ENCODE assay signal across 8 cellular contexts in genomic region chr19:2015611-2015950, GRCh38. TPM values are rescaled to one million over a fixed set of nuclear protein-coding genes. Genes with fewer than 3 reads are reported as not detected.
DNase-seq lines count a peak whose midpoint lies in the region; ATAC-seq, FAIRE-seq and TF ChIP-seq lines count a peak whose summit lies in the region.

Gene BTBD2, minus strand, starts transcription at chr19:2015714. Its CDS starts 11 bp downstream, at chr19:2015703.

- H3K4me1 ChIP-seq in GM23248 (ENCODE audit: insufficient read depth) = no peaks in the 10 kb centered on the region
- no peaks in the 10 kb centered on the region for H3K4me1 ChIP-seq in pancreas
- peaks cover 0 to 7% of the 10 kb centered on the region in 2 donors for H3K4me1 ChIP-seq in uterus

- peaks cover 14% of the 10 kb centered on the region for H3K36me3 Mint-ChIP-seq in activated naive CD8-positive, alpha-beta T cell treated with anti-CD3 and anti-CD28 coated beads, Interleukin-2, amount 10 ng/mL, durations not matched to agents 7 days and 5 days

- H3K4me1 Mint-ChIP-seq in activated naive CD8-positive, alpha-beta T cell treated with anti-CD3 and anti-CD28 coated beads, Interleukin-2, amount 10 ng/mL, durations not matched to agents 7 days and 5 days = peaks cover 12% of the 10 kb centered on the region

- no peak for TF ChIP-seq POLR2A in uterus (IDR thresholded peaks at IDR 0.05)

- H3K79me2 ChIP-seq in GM23248 (ENCODE audit: insufficient read depth) = peaks cover 38% of the 10 kb centered on the region

- FAIRE-seq in pancreas (lab: Jason Lieb, UNC) = no peak

- H3K4me2 ChIP-seq in GM23248 (ENCODE audit: unreplicated experiment) = peak within 1 kb of the TSS; percentile 92

- 1% methylated on average over 19 of the region's 19 CpGs; no CpG with 5 or more reads in 1 of the 2 experiments for whole genome bisulfite sequencing in GM23248 (ENCODE audit: low coverage in 1 of 2, low lambda C conversion rate in 2 of 2, missing lambda C conversion rate in 2 of 2), 2 experiments
- WGBS in pancreas, 2 donors = 0 to 1% methylated on average over 15 to 18 of the region's 19 CpGs

- in situ Hi-C loops in ACHN (cut with HindIII; ENCODE audit: low pct_ligation_motif_present, low pct_unique_long_range_greater_than_20kb, low sequenced_read_pairs) = no loop called here
- in situ Hi-C loops in GM23248 (cut with MboI) = no loop called here

- H4K20me1 ChIP-seq in GM23248 (ENCODE audit: insufficient read depth) = no peaks in the 10 kb centered on the region

- H3K27ac Mint-ChIP-seq in activated naive CD8-positive, alpha-beta T cell treated with anti-CD3 and anti-CD28 coated beads, Interleukin-2, amount 10 ng/mL, durations not matched to agents 7 days and 5 days = peak within 1 kb of the TSS; percentile 54

- DNase-seq in ACHN = peak; percentile 50
- peak; percentile 72 for DNase-seq in GM23248
- no peak for DNase-seq in activated naive CD8-positive, alpha-beta T cell treated with anti-CD3 and anti-CD28 coated beads, Interleukin-2, amount 10 ng/mL, durations not matched to agents 7 days and 5 days
- no peak for DNase-seq in Right ventricle myocardium inferior (ENCODE audit: missing footprints)
- DNase-seq in pancreas = peak; percentile 58 to 81 (median 74)
- DNase-seq in uterus = peak; percentile 60 to 78

- intact Hi-C loops in Right ventricle myocardium inferior (cut with DNase I) = no loop called here
- intact Hi-C loops in pancreas (cut with DNase I) = no loop called here
- intact Hi-C loops in uterus (cut with DNase I; ENCODE audit: low total_unique reads) = no loop called here

- H3K27me3 Mint-ChIP-seq in activated naive CD8-positive, alpha-beta T cell treated with anti-CD3 and anti-CD28 coated beads, Interleukin-2, amount 10 ng/mL, durations not matched to agents 7 days and 5 days = no peaks in the 10 kb centered on the region

- H3K9ac ChIP-seq in GM23248 = peak within 1 kb of the TSS; percentile 78

- POLR2A ChIA-PET in activated naive CD8-positive, alpha-beta T cell treated with anti-CD3 and anti-CD28 coated beads, Interleukin-2, amount 10 ng/mL, durations not matched to agents 7 days and 5 days (lab: Charles Lee) = no interaction called here

- no peak within 1 kb of the TSS for H3K27ac ChIP-seq in GM23248
- H3K27ac ChIP-seq in pancreas = peak within 1 kb of the TSS in 1 of 4 donors; percentile 10
- peak within 1 kb of the TSS; percentile 88 for H3K27ac ChIP-seq in uterus

- no peaks in the 10 kb centered on the region for H3K9me2 ChIP-seq in GM23248 (ENCODE audit: insufficient read depth)

- H3K4me3 ChIP-seq in GM23248 = peak within 1 kb of the TSS; percentile 74
- H3K4me3 ChIP-seq in pancreas = peak within 1 kb of the TSS; percentile 33 to 64 (median 57)
- H3K4me3 ChIP-seq in uterus = peak within 1 kb of the TSS; percentile 35 to 63

- peak within 1 kb of the TSS; percentile 73 for H2AFZ ChIP-seq in GM23248

- no peak for ATAC-seq in activated naive CD8-positive, alpha-beta T cell treated with anti-CD3 and anti-CD28 coated beads, Interleukin-2, amount 10 ng/mL, durations not matched to agents 7 days and 5 days (ENCODE audit: low read depth)
- ATAC-seq in Right ventricle myocardium inferior = no peak
- ATAC-seq in pancreas = peak in 3 of 4 donors; percentile 11 to 36 (median 35)
- ATAC-seq in HG03342 (IDR thresholded peaks at IDR 0.05; ENCODE audit: unreplicated experiment) = no peak

- H3K27me3 ChIP-seq in GM23248 (replicated peaks; ENCODE audit: insufficient read depth) = no peaks in the 10 kb centered on the region
- no peaks in the 10 kb centered on the region for H3K27me3 ChIP-seq in pancreas
- no peaks in the 10 kb centered on the region for H3K27me3 ChIP-seq in uterus

- H3K9me3 ChIP-seq in GM23248 (ENCODE audit: low read depth) (no peaks in the 10 kb centered on the region), pancreas (no peaks in the 10 kb centered on the region), uterus (no peaks in the 10 kb centered on the region)

- no peak for TF ChIP-seq CTCF in pancreas (IDR thresholded peaks at IDR 0.05)
- TF ChIP-seq CTCF in uterus (IDR thresholded peaks at IDR 0.05) = no peak

- peak within 1 kb of the TSS; percentile 81 for H3K4me3 Mint-ChIP-seq in activated naive CD8-positive, alpha-beta T cell treated with anti-CD3 and anti-CD28 coated beads, Interleukin-2, amount 10 ng/mL, durations not matched to agents 7 days and 5 days

- H3K9me3 Mint-ChIP-seq in activated naive CD8-positive, alpha-beta T cell treated with anti-CD3 and anti-CD28 coated beads, Interleukin-2, amount 10 ng/mL, durations not matched to agents 7 days and 5 days = no peaks in the 10 kb centered on the region

- no peaks in the 10 kb centered on the region; the same call in 1 of the 2 replicates for H3F3A ChIP-seq in GM23248 (ENCODE audit: insufficient read depth)

- H3K36me3 ChIP-seq in GM23248 (ENCODE audit: low read depth) = no peaks in the 10 kb centered on the region
- H3K36me3 ChIP-seq in pancreas = no peaks in the 10 kb centered on the region
- no peaks in the 10 kb centered on the region for H3K36me3 ChIP-seq in uterus

TF ChIP-seq in PFSK-1, 5 proteins besides CTCF, POLR2A, EP300 and RAD21:
- no peak for TF ChIP-seq POLR2AphosphoS5 (IDR thresholded peaks at IDR 0.05; ENCODE audit: low read depth, low read length)
- peak; percentile 54; the same call in 1 of the 2 replicates for TF ChIP-seq TAF1 (IDR thresholded peaks at IDR 0.05; ENCODE audit: borderline replicate concordance, insufficient read depth, low read length)
- TF ChIP-seq REST (IDR thresholded peaks at IDR 0.05; ENCODE audit: insufficient read depth in 1 of 2, low read depth in 2 of 2, low read length in 2 of 2) = no peak
- TF ChIP-seq SIN3A (IDR thresholded peaks at IDR 0.05; ENCODE audit: borderline replicate concordance, insufficient read depth, low read length) = no peak
- TF ChIP-seq FOXP2 (optimal IDR thresholded peaks at IDR 0.05; ENCODE audit: borderline replicate concordance, extremely low read depth, extremely low read length, insufficient read depth) = no peak
TF ChIP-seq in PFSK-1: peak in this region for 1.

RNA-seq across cellular contexts. Expression of gene BTBD2, which starts in this region (rescaled TPM):
- total RNA-seq in GM23248 (2014; rRNA removed; shearing (Covaris generic)) = 69.5 and 72.0 TPM in 2 replicates
- polyA plus RNA-seq in GM23248 (2016; fragmentation: Nextera tagmentation; extraction: Ambion mirVana) (6.8 and 9.0 TPM in 2 replicates), pancreas (10 to 100 TPM; 35.6 to 44.4 TPM)
- 195 TPM for polyA plus RNA-seq in PFSK-1 (2012; ENCODE audit: insufficient read length, low read depth)
- 10 to 100 TPM; 55.0 to 61.4 TPM for total RNA-seq in activated naive CD8-positive, alpha-beta T cell treated with anti-CD3 and anti-CD28 coated beads, Interleukin-2, amount 10 ng/mL, durations not matched to agents 7 days and 5 days
- total RNA-seq in Right ventricle myocardium inferior (48.7 TPM), pancreas (10 to 100 TPM; 33.9 to 46.4 (median 36.6) TPM), uterus (100 to 1,000 TPM in 1 of 4 donors, 10 to 100 TPM in 3; 48.2 to 105 (median 61.8) TPM)

Comparison
In these comparisons a context has a peak if more than half of its experiments do, and no peak if none do; other contexts are left out.
1. DNase-seq: peak in ACHN (single experiment), GM23248 (single experiment), pancreas (6 of 6) and uterus (2 of 2); none in activated naive CD8-positive, alpha-beta T cell treated with anti-CD3 and anti-CD28 coated beads, Interleukin-2, amount 10 ng/mL, durations not matched to agents 7 days and 5 days (single experiment) and Right ventricle myocardium inferior (single experiment).
2. ATAC-seq: peak in pancreas (3 of 4); none in activated naive CD8-positive, alpha-beta T cell treated with anti-CD3 and anti-CD28 coated beads, Interleukin-2, amount 10 ng/mL, durations not matched to agents 7 days and 5 days (single experiment), Right ventricle myocardium inferior (single experiment) and HG03342 (single experiment).
3. Peak in every context shown above with its lines, with median percentiles within 50 percentile points of each other: H3K4me3 ChIP-seq.